In the genomic region with DNA sequence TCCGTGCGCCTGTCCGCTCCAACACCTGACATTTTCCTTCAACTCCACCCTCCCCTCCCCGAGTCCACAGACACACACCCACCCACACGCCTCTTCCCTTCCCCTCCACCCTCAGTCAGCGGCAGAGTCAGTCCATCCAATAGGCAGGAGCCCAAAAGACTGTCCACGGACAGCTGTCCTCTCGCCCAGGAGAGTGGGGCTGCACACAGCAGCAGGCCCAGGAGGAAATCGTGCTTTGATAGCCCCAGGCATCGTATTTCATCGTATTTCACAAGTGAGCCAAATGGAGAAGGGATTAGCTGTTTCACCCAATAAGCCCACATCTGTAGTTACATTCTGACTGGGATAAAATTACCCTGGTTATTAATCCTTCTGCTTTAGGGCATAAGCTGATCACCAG, we compare ENCODE assay signal across 8 cellular contexts.
DNase-seq lines count a peak whose midpoint lies in the region; ATAC-seq lines count a peak whose summit lies in the region.

No MANE protein-coding gene starts in this region.

- H3K27ac Mint-ChIP-seq in CD4-positive, CD25-positive, alpha-beta regulatory T cell = no peak overlapping the region
- H3K27ac Mint-ChIP-seq in naive thymus-derived CD4-positive, alpha-beta T cell = peak overlapping the region in 1 of 9 donors; percentile 36

- peaks cover 14% of the 10 kb centered on the region for H3K27me3 ChIP-seq in CD4-positive, CD25-positive, alpha-beta regulatory T cell (ENCODE audit: control insufficient read depth, insufficient read depth, low read length)
- no peaks in the 10 kb centered on the region for H3K27me3 ChIP-seq in naive thymus-derived CD4-positive, alpha-beta T cell (ENCODE audit: control insufficient read depth in 2 of 2, insufficient read depth in 2 of 2, low read length in 2 of 2)

- no peak for ATAC-seq in CD4-positive, CD25-positive, alpha-beta regulatory T cell (ENCODE audit: low read depth in 2 of 2)
- ATAC-seq in naive thymus-derived CD4-positive, alpha-beta T cell = no peak
- no peak for ATAC-seq in GM18909 (IDR thresholded peaks at IDR 0.05; ENCODE audit: poor library complexity, unreplicated experiment)

- H3K9me3 ChIP-seq in CD4-positive, CD25-positive, alpha-beta regulatory T cell (ENCODE audit: control insufficient read depth in 2 of 2, low read length in 2 of 2) = no peaks in the 10 kb centered on the region
- no peaks in the 10 kb centered on the region for H3K9me3 ChIP-seq in naive thymus-derived CD4-positive, alpha-beta T cell (ENCODE audit: control insufficient read depth in 2 of 3, low read length in 3 of 3)

- H3K4me1 Mint-ChIP-seq in CD4-positive, CD25-positive, alpha-beta regulatory T cell = peaks cover 0 to 22% (median 1%) of the 10 kb centered on the region in 4 donors
- H3K4me1 Mint-ChIP-seq in naive thymus-derived CD4-positive, alpha-beta T cell = peaks cover 0 to 20% (median 11%) of the 10 kb centered on the region in 7 donors

- H3K4me3 Mint-ChIP-seq in CD4-positive, CD25-positive, alpha-beta regulatory T cell = peak overlapping the region; percentile 51 to 88 (median 85)
- H3K4me3 Mint-ChIP-seq in naive thymus-derived CD4-positive, alpha-beta T cell = peak overlapping the region in 9 of 10 donors; percentile 86 to 94 (median 88)

- H3K36me3 ChIP-seq in CD4-positive, CD25-positive, alpha-beta regulatory T cell (ENCODE audit: control insufficient read depth, insufficient read depth, low read length) = no peaks in the 10 kb centered on the region
- peaks cover 0 to 7% (median 0%) of the 10 kb centered on the region in 3 experiments for H3K36me3 ChIP-seq in naive thymus-derived CD4-positive, alpha-beta T cell (ENCODE audit: control insufficient read depth in 2 of 3, insufficient read depth in 3 of 3, low read length in 3 of 3)

- H3K4me1 ChIP-seq in CD4-positive, CD25-positive, alpha-beta regulatory T cell (ENCODE audit: control insufficient read depth, insufficient read depth, low read length, poor library complexity, severe bottlenecking) = peaks cover 11% of the 10 kb centered on the region
- H3K4me1 ChIP-seq in naive thymus-derived CD4-positive, alpha-beta T cell (ENCODE audit: control insufficient read depth in 2 of 2, insufficient read depth in 2 of 2, low read length in 2 of 2) = peaks cover 9 to 12% of the 10 kb centered on the region in 2 donors

- DNase-seq in CD4-positive, CD25-positive, alpha-beta regulatory T cell = no peak
- DNase-seq in MV-4-11 (lab: John Stamatoyannopoulos, UW) (peak; percentile 87), caudate nucleus (lab: John Stamatoyannopoulos, UW) (no peak), mucosa of gallbladder (ENCODE audit: low spot score) (no peak), Ammon's horn (ENCODE audit: low spot score) (no peak)
- DNase-seq in naive thymus-derived CD4-positive, alpha-beta T cell = no peak
- no peak for DNase-seq in stimulated activated naive CD4-positive, alpha-beta T cell (lab: John Stamatoyannopoulos, UW)

- H3K4me3 ChIP-seq in CD4-positive, CD25-positive, alpha-beta regulatory T cell (ENCODE audit: low read depth, low read length) = peak overlapping the region; percentile 42
- H3K4me3 ChIP-seq in naive thymus-derived CD4-positive, alpha-beta T cell (ENCODE audit: low read length) = peak overlapping the region; percentile 61

- POLR2A ChIA-PET in naive thymus-derived CD4-positive, alpha-beta T cell (lab: Charles Lee) = no interaction called here

- intact Hi-C loops in naive thymus-derived CD4-positive, alpha-beta T cell (cut with micrococcal nuclease) = loop anchor here in 1 of 2 donors (5.0 kb wide), 2 partner anchors 158 to 822 kb away; no protein-coding TSS in a partner anchor

- no peak overlapping the region for H3K27ac ChIP-seq in CD4-positive, CD25-positive, alpha-beta regulatory T cell (ENCODE audit: insufficient read depth, low read length, poor library complexity, severe bottlenecking)
- H3K27ac ChIP-seq in caudate nucleus (ENCODE audit: low read depth, low read length) = peak overlapping the region; percentile 65
- no peak overlapping the region for H3K27ac ChIP-seq in naive thymus-derived CD4-positive, alpha-beta T cell (ENCODE audit: low read depth, low read length)

- peaks cover 7% of the 10 kb centered on the region for H3K27me3 Mint-ChIP-seq in CD4-positive, CD25-positive, alpha-beta regulatory T cell
- H3K27me3 Mint-ChIP-seq in naive thymus-derived CD4-positive, alpha-beta T cell = peaks cover 0 to 2% (median 0%) of the 10 kb centered on the region in 5 donors

- H3K36me3 Mint-ChIP-seq in CD4-positive, CD25-positive, alpha-beta regulatory T cell = no peaks in the 10 kb centered on the region
- no peaks in the 10 kb centered on the region for H3K36me3 Mint-ChIP-seq in naive thymus-derived CD4-positive, alpha-beta T cell

- CTCF ChIA-PET in naive thymus-derived CD4-positive, alpha-beta T cell (lab: Charles Lee) = no interaction called here

- peaks cover 0 to 7% (median 0%) of the 10 kb centered on the region in 7 donors for H3K9me3 Mint-ChIP-seq in CD4-positive, CD25-positive, alpha-beta regulatory T cell
- H3K9me3 Mint-ChIP-seq in naive thymus-derived CD4-positive, alpha-beta T cell = peaks cover 0 to 6% (median 0%) of the 10 kb centered on the region in 11 donors
